9 cellular contexts compared by ENCODE assay signal in genomic region chr1:184388671-184389292, GRCh38. TPM values are rescaled to one million over a fixed set of nuclear protein-coding genes. Genes with fewer than 3 reads are reported as not detected.
DNase-seq lines count a peak whose midpoint lies in the region; ATAC-seq and TF ChIP-seq lines count a peak whose summit lies in the region.
"Had no signal": no experiment of that assay in that cellular context is flagged by ENCODE, and none has a peak within 500 bp of the region (broad histone marks: within the 10 kb centered on the region; RNA-seq: fewer than 3 reads in every experiment).

No MANE protein-coding gene starts in this region.

- peaks cover 31% of the 10 kb centered on the region for H3K4me1 Mint-ChIP-seq in CD14-positive monocyte
- H3K4me1 Mint-ChIP-seq in central memory CD8-positive, alpha-beta T cell: peaks cover 47% of the 10 kb centered on the region
- peaks cover 13 to 25% (median 22%) of the 10 kb centered on the region in 4 donors for H3K4me1 Mint-ChIP-seq in naive thymus-derived CD8-positive, alpha-beta T cell

- H3K27ac Mint-ChIP-seq in CD14-positive monocyte: no peak overlapping the region
- peak overlapping the region; percentile 97 for H3K27ac Mint-ChIP-seq in central memory CD8-positive, alpha-beta T cell (ENCODE audit: low read depth)
- peak overlapping the region in 4 of 10 donors; percentile 19 to 92 (median 37) for H3K27ac Mint-ChIP-seq in naive thymus-derived CD8-positive, alpha-beta T cell

- H3K4me3 ChIP-seq in WERI-Rb-1 (ENCODE audit: low read depth, low read length): no peak overlapping the region

- H3K9me3 Mint-ChIP-seq in CD14-positive monocyte: peaks cover 0 to 2% (median 0%) of the 10 kb centered on the region in 7 donors
- H3K9me3 Mint-ChIP-seq in central memory CD8-positive, alpha-beta T cell: no peaks in the 10 kb centered on the region
- H3K9me3 Mint-ChIP-seq in naive thymus-derived CD8-positive, alpha-beta T cell: no peaks in the 10 kb centered on the region

- in situ Hi-C loops in KBM-7 (cut with MboI; ENCODE audit: low pct_unique_long_range_greater_than_20kb, low sequenced_read_pairs): no loop called here

- DNase-seq in CD14-positive monocyte (ENCODE audit: low spot score) (no peak), KBM-7 (peak; percentile 42), WERI-Rb-1 (no peak), left colon (no peak)
- DNase-seq in central memory CD8-positive, alpha-beta T cell (ENCODE audit: low spot score in 2 of 2): no peak
- peak in 1 of 10 donors; percentile 20 for DNase-seq in naive thymus-derived CD8-positive, alpha-beta T cell

- no peaks in the 10 kb centered on the region for H3K9me3 ChIP-seq in WERI-Rb-1 (ENCODE audit: severe bottlenecking)

- no peak for ATAC-seq in central memory CD8-positive, alpha-beta T cell (replicated peaks; ENCODE audit: extremely low read depth, poor library complexity, severe bottlenecking)
- ATAC-seq in naive thymus-derived CD8-positive, alpha-beta T cell: no peak
- ATAC-seq in GM19324 (IDR thresholded peaks at IDR 0.05; ENCODE audit: low FRiP score, unreplicated experiment) (no peak), HG03521 (IDR thresholded peaks at IDR 0.05; ENCODE audit: unreplicated experiment) (no peak), left colon (no peak)
- ATAC-seq: Panc1 had no signal

- H3K36me3 ChIP-seq in WERI-Rb-1: no peaks in the 10 kb centered on the region

- peaks cover 0 to 2% of the 10 kb centered on the region in 2 donors for H3K36me3 Mint-ChIP-seq in CD14-positive monocyte
- H3K36me3 Mint-ChIP-seq in central memory CD8-positive, alpha-beta T cell (ENCODE audit: insufficient read depth): peaks cover 22% of the 10 kb centered on the region
- peaks cover 0 to 4% (median 2%) of the 10 kb centered on the region in 3 donors for H3K36me3 Mint-ChIP-seq in naive thymus-derived CD8-positive, alpha-beta T cell

- TF ChIP-seq CTCF in CD14-positive monocyte (IDR thresholded peaks at IDR 0.05) (no peak), WERI-Rb-1 (IDR thresholded peaks at IDR 0.05; ENCODE audit: low read depth, low read length) (no peak)

- POLR2A ChIA-PET in naive thymus-derived CD8-positive, alpha-beta T cell (lab: Charles Lee): no interaction called here

- no peaks in the 10 kb centered on the region for H3K27me3 ChIP-seq in WERI-Rb-1 (ENCODE audit: insufficient read depth, low read depth, severe bottlenecking)

- peak overlapping the region; percentile 84 to 95 for H3K4me3 Mint-ChIP-seq in CD14-positive monocyte
- peak overlapping the region; percentile 87 for H3K4me3 Mint-ChIP-seq in central memory CD8-positive, alpha-beta T cell
- H3K4me3 Mint-ChIP-seq in naive thymus-derived CD8-positive, alpha-beta T cell: peak overlapping the region; percentile 69 to 92 (median 84)

- intact Hi-C loops in CD14-positive monocyte (cut with micrococcal nuclease) (no loop called here), left colon (cut with DNase I, micrococcal nuclease) (no loop called here)

- H3K27ac ChIP-seq in WERI-Rb-1: no peak overlapping the region

- peaks cover 14 to 28% (median 19%) of the 10 kb centered on the region in 3 donors for H3K27me3 Mint-ChIP-seq in CD14-positive monocyte (ENCODE audit: low read depth in 3 of 3)
- no peaks in the 10 kb centered on the region for H3K27me3 Mint-ChIP-seq in central memory CD8-positive, alpha-beta T cell
- H3K27me3 Mint-ChIP-seq in naive thymus-derived CD8-positive, alpha-beta T cell: peaks cover 34 to 54% (median 37%) of the 10 kb centered on the region in 5 donors

RNA-seq across cellular contexts. Expression of gene C1orf21, which starts 2.0 kb away (rescaled TPM):
- 1 to 10 TPM in 1 of 2 donors, under 1 TPM in 1; 0.28 to 1.1 TPM for polyA plus RNA-seq in CD14-positive monocyte
- under 1 TPM; 0.60 to 0.62 TPM for total RNA-seq in naive thymus-derived CD8-positive, alpha-beta T cell
- polyA plus RNA-seq in naive thymus-derived CD8-positive, alpha-beta T cell: 10 to 100 TPM in 1 of 3 donors, under 1 TPM in 2; 0.84 to 30.9 (median 0.87) TPM
- total RNA-seq in left colon: 100 to 1,000 TPM; 105 to 106 TPM

Comparison
In these comparisons a context has a peak if more than half of its experiments do, and no peak if none do; other contexts are left out.
1. RNA of gene C1orf21, which starts 2.0 kb away (total RNA-seq): 105 to 106 TPM in left colon; 0.60 to 0.62 TPM in naive thymus-derived CD8-positive, alpha-beta T cell; every median in the first group is over 10 times any median in the second.
2. Peak in every context shown above with its lines, with median percentiles within 50 percentile points of each other: H3K4me3 Mint-ChIP-seq.